Comparison of ENCODE assay signal across 34 cellular contexts in genomic region chr11:32440920-32441319, GRCh38. TPM values are rescaled to one million over a fixed set of nuclear protein-coding genes. Genes with fewer than 3 reads are reported as not detected.
"Had no signal": no experiment of that assay in that cellular context is flagged by ENCODE, and none has a peak within 500 bp of the region (broad histone marks: within the 10 kb centered on the region; RNA-seq: fewer than 3 reads in every experiment).

No MANE protein-coding gene starts in this region.

- H3K36me3 ChIP-seq: ascending aorta, cardiac muscle cell, gastroesophageal sphincter, thyroid gland, upper lobe of left lung had no signal

- H2AFZ ChIP-seq: hepatocyte had no signal

- H3K4me3 Mint-ChIP-seq: activated CD4-positive, alpha-beta memory T cell treated with anti-CD3 and anti-CD28 coated beads, Interleukin-2, amount 10 ng/mL, durations not matched to agents 7 days and 5 days; activated naive CD4-positive, alpha-beta T cell treated with anti-CD3 and anti-CD28 coated beads, Interleukin-2, amount 10 ng/mL, durations not matched to agents 7 days and 5 days; activated naive CD8-positive, alpha-beta T cell treated with anti-CD3 and anti-CD28 coated beads, Interleukin-2, amount 10 ng/mL, durations not matched to agents 7 days and 5 days; activated T-cell treated with anti-CD3 and anti-CD28 coated beads, Interleukin-2, amount 50 U/mL, for 24 hours; naive B cell; stimulated activated effector memory CD8-positive, alpha-beta T cell treated with anti-CD3 and anti-CD28 coated beads, Interleukin-12 subunit alpha, Interleukin-12 subunit beta, amount 100 ng/mL, for 72 hours; stimulated activated naive CD8-positive, alpha-beta T cell treated with anti-CD3 and anti-CD28 coated beads, Interleukin-15, amount 100 ng/mL, for 72 hours had no signal

- DNase-seq: activated CD4-positive, alpha-beta memory T cell treated with anti-CD3 and anti-CD28 coated beads, Interleukin-2, amount 10 ng/mL, durations not matched to agents 7 days and 5 days; activated CD4-positive, alpha-beta T cell treated with anti-CD3 and anti-CD28 coated beads for 48 hours; activated CD8-positive, alpha-beta memory T cell treated with anti-CD3 and anti-CD28 coated beads, Interleukin-2, amount 50 U/mL, for 48 hours; activated gamma-delta T cell; activated naive CD4-positive, alpha-beta T cell treated with anti-CD3 and anti-CD28 coated beads, Interleukin-2, amount 10 ng/mL, durations not matched to agents 7 days and 5 days; activated naive CD8-positive, alpha-beta T cell treated with anti-CD3 and anti-CD28 coated beads, Interleukin-2, amount 10 ng/mL, durations not matched to agents 7 days and 5 days; activated T-cell treated with anti-CD3 and anti-CD28 coated beads, Interleukin-2, amount 50 U/mL, for 24 hours; cerebellar nuclear complex; dorsolateral prefrontal cortex; effector memory CD4-positive, alpha-beta T cell; islet precursor cell; left ventricle myocardium superior; naive B cell; stimulated activated CD4-positive, alpha-beta T cell treated with anti-CD3 and anti-CD28 coated beads, Interleukin-12 subunit alpha, Interleukin-12 subunit beta, amount 100 ng/mL, for 4 hours; stimulated activated CD4-positive, alpha-beta T cell treated with anti-CD3 and anti-CD28 coated beads, Interleukin-4, amount 100 ng/mL, for 24 hours; stimulated activated naive CD8-positive, alpha-beta T cell treated with anti-CD3 and anti-CD28 coated beads, Interleukin-15, amount 100 ng/mL, for 72 hours; substantia nigra; thyroid gland; upper lobe of left lung had no signal

- H3K27ac Mint-ChIP-seq: activated CD4-positive, alpha-beta memory T cell treated with anti-CD3 and anti-CD28 coated beads, Interleukin-2, amount 10 ng/mL, durations not matched to agents 7 days and 5 days; activated naive CD8-positive, alpha-beta T cell treated with anti-CD3 and anti-CD28 coated beads, Interleukin-2, amount 10 ng/mL, durations not matched to agents 7 days and 5 days; activated T-cell treated with anti-CD3 and anti-CD28 coated beads, Interleukin-2, amount 50 U/mL, for 24 hours; naive B cell; stimulated activated effector memory CD8-positive, alpha-beta T cell treated with anti-CD3 and anti-CD28 coated beads, Interleukin-12 subunit alpha, Interleukin-12 subunit beta, amount 100 ng/mL, for 72 hours; stimulated activated naive CD8-positive, alpha-beta T cell treated with anti-CD3 and anti-CD28 coated beads, Interleukin-15, amount 100 ng/mL, for 72 hours had no signal

- H3K4me3 ChIP-seq: ascending aorta, cardiac muscle cell, coronary artery, dorsolateral prefrontal cortex, gastroesophageal sphincter, hepatocyte, skin epidermis, thyroid gland, upper lobe of left lung had no signal

- H3K79me2 ChIP-seq: hepatocyte had no signal

- H3K27ac ChIP-seq: ascending aorta, cardiac muscle cell, coronary artery, dorsolateral prefrontal cortex, gastroesophageal sphincter, hepatocyte, skin epidermis, thyroid gland, upper lobe of left lung, VCaP had no signal

- H3K4me2 ChIP-seq: hepatocyte had no signal

- H3K9me3 Mint-ChIP-seq: activated CD4-positive, alpha-beta memory T cell treated with anti-CD3 and anti-CD28 coated beads, Interleukin-2, amount 10 ng/mL, durations not matched to agents 7 days and 5 days; activated naive CD4-positive, alpha-beta T cell treated with anti-CD3 and anti-CD28 coated beads, Interleukin-2, amount 10 ng/mL, durations not matched to agents 7 days and 5 days; activated naive CD8-positive, alpha-beta T cell treated with anti-CD3 and anti-CD28 coated beads, Interleukin-2, amount 10 ng/mL, durations not matched to agents 7 days and 5 days; activated T-cell treated with anti-CD3 and anti-CD28 coated beads, Interleukin-2, amount 50 U/mL, for 24 hours; stimulated activated effector memory CD8-positive, alpha-beta T cell treated with anti-CD3 and anti-CD28 coated beads, Interleukin-12 subunit alpha, Interleukin-12 subunit beta, amount 100 ng/mL, for 72 hours; stimulated activated naive CD8-positive, alpha-beta T cell treated with anti-CD3 and anti-CD28 coated beads, Interleukin-15, amount 100 ng/mL, for 72 hours had no signal

- H3K36me3 Mint-ChIP-seq: activated naive CD8-positive, alpha-beta T cell treated with anti-CD3 and anti-CD28 coated beads, Interleukin-2, amount 10 ng/mL, durations not matched to agents 7 days and 5 days; brain; stimulated activated effector memory CD8-positive, alpha-beta T cell treated with anti-CD3 and anti-CD28 coated beads, Interleukin-12 subunit alpha, Interleukin-12 subunit beta, amount 100 ng/mL, for 72 hours had no signal

- ATAC-seq: activated CD4-positive, CD25-positive, alpha-beta regulatory T cell treated with anti-CD3 and anti-CD28 coated beads, Interleukin-2, amount 50 U/mL, for 24 hours; gastroesophageal sphincter; left ventricle myocardium superior; sciatic nerve; stimulated activated effector memory CD8-positive, alpha-beta T cell treated with anti-CD3 and anti-CD28 coated beads, Interleukin-12 subunit alpha, Interleukin-12 subunit beta, amount 100 ng/mL, for 72 hours; stimulated activated naive CD8-positive, alpha-beta T cell treated with anti-CD3 and anti-CD28 coated beads, Interleukin-15, amount 100 ng/mL, for 72 hours had no signal

- H3K9me3 ChIP-seq: ascending aorta, gastroesophageal sphincter, thyroid gland, upper lobe of left lung had no signal

RNA-seq across cellular contexts. Expression of gene WT1, which starts 5.6 kb away (rescaled TPM):
- total RNA-seq: activated CD4-positive, alpha-beta memory T cell treated with anti-CD3 and anti-CD28 coated beads, Interleukin-2, amount 10 ng/mL, durations not matched to agents 7 days and 5 days; activated naive CD8-positive, alpha-beta T cell treated with anti-CD3 and anti-CD28 coated beads, Interleukin-2, amount 10 ng/mL, durations not matched to agents 7 days and 5 days; ascending aorta; endothelial cell of umbilical vein; fibroblast of lung; lung microvascular endothelial cell; T-helper 1 cell treated with Interleukin-12 subunit alpha and Interleukin-12 subunit beta and Interleukin-4 antibody, amounts not matched to agents 30 ng/mL and 1 ng/mL, for 36 hours had no signal
